In genomic region chr3:119072451-119072850, GRCh38 we compare ENCODE assay signal across 5 cellular contexts. TPM values are rescaled to one million over a fixed set of nuclear protein-coding genes. Genes with fewer than 3 reads are reported as not detected.
"Had no signal": no experiment of that assay in that cellular context is flagged by ENCODE, and none has a peak within 500 bp of the region (broad histone marks: within the 10 kb centered on the region; RNA-seq: fewer than 3 reads in every experiment).

No MANE protein-coding gene starts in this region.

RNA-seq across cellular contexts. Expression of gene IGSF11, which starts 37.8 kb away (rescaled TPM):
- total RNA-seq: MCF 10A, NCI-H460, OCI-LY7, PC-9, RPMI7951 had no signal
